Comparison of ENCODE assay signal across 2 cellular contexts in the genomic region with DNA sequence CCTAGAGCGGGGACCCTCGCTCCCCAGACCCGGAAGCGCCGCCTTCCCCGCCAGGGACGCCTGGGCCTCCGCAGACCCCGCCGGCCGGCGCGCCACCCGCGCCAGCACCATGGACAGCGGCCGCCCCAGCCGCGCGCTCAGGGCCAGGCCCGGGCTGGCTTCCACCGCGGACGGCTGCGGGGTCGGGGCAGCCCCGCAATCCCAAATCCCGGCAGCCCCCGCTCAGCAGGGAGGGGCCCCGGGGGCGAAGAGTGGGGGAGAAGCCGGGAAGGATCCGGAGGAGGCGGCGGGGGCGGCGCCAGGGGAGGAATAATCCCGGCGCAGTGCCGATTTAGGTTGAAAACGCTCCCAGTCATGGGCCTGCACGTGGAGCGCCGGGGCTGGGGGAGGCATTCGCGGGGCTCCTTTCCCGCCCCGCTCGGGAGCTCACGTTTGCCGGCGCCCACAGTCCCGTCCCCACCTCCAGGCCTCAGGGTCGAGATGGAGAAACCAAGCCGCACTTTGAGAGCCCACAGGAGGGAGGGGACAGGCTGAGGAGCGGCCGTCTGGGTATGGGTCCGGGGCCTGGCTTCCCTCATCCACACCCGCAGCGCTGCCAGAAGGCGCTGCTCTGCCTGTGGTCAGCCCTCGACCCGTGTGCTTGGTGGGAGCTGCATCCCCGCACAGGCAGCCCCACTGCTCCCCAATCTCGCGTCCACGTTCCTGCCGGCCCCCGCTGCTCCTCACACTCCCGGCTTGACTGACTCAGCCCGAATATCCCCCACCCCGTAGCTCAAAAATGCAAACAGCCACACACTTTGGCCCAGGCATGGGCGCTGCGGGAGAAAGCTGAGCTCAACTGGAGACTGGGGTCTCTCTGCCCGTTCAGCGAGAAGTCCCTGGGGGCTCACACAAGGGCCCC.
TF ChIP-seq lines count a peak whose summit lies in the region.

No MANE protein-coding gene starts in this region.

TF ChIP-seq in HEK293T, 16 proteins besides CTCF, POLR2A, EP300 and RAD21:
- TF ChIP-seq FOXK2 (IDR thresholded peaks at IDR 0.05) (no peak), TARDBP (IDR thresholded peaks at IDR 0.05) (no peak), LEF1 (IDR thresholded peaks at IDR 0.05; ENCODE audit: borderline replicate concordance) (no peak), SUZ12 (IDR thresholded peaks at IDR 0.05) (no peak), HDGF (IDR thresholded peaks at IDR 0.05; ENCODE audit: borderline replicate concordance) (no peak), ELF4 (IDR thresholded peaks at IDR 0.05) (no peak)
- TF ChIP-seq, protein P1, sequence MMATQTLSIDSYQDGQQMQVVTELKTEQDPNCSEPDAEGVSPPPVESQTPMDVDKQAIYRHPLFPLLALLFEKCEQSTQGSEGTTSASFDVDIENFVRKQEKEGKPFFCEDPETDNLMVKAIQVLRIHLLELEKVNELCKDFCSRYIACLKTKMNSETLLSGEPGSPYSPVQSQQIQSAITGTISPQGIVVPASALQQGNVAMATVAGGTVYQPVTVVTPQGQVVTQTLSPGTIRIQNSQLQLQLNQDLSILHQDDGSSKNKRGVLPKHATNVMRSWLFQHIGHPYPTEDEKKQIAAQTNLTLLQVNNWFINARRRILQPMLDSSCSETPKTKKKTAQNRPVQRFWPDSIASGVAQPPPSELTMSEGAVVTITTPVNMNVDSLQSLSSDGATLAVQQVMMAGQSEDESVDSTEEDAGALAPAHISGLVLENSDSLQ (IDR thresholded peaks at IDR 0.05): no peak

TF ChIP-seq in endothelial cell of umbilical vein, 7 proteins besides CTCF, POLR2A, EP300 and RAD21:
- TF ChIP-seq POLR2AphosphoS5 (IDR thresholded peaks at IDR 0.05; ENCODE audit: insufficient read depth, low read depth, low read length) (no peak), EZH2 (IDR thresholded peaks at IDR 0.05; ENCODE audit: borderline replicate concordance, low read depth, low read length, severe bottlenecking) (peak; percentile 86)
